In genomic region chrX:2889706-2890490, GRCh38 we compare ENCODE assay signal across 7 cellular contexts. TPM values are rescaled to one million over a fixed set of nuclear protein-coding genes. Genes with fewer than 3 reads are reported as not detected.
DNase-seq lines count a peak whose midpoint lies in the region; ATAC-seq and TF ChIP-seq lines count a peak whose summit lies in the region.
"Not testable (repeated sequence)": the region's sequence is repeated elsewhere in the genome, so short reads cannot be mapped to it uniquely, and the experiment has no call there.

No MANE protein-coding gene starts in this region.

- not testable (repeated sequence) for TF ChIP-seq POLR2A in sigmoid colon (IDR thresholded peaks at IDR 0.05)

- H3K4me3 Mint-ChIP-seq in T-helper 1 cell treated with Interleukin-12 subunit alpha and Interleukin-12 subunit beta and Interleukin-4 antibody, amounts not matched to agents 30 μg/mL and 1 μg/mL, for 36 hours = peak overlapping the region; percentile 75
- peak overlapping the region; percentile 76 for H3K4me3 Mint-ChIP-seq in memory B cell

- not testable (repeated sequence) for H3K27ac ChIP-seq in fibroblast of lung (ENCODE audit: insufficient read depth, low read length)
- H3K27ac ChIP-seq in sigmoid colon = peak overlapping the region in 2 of 4 donors; percentile 26 to 41

- not testable (repeated sequence) for H3K36me3 ChIP-seq in fibroblast of lung (ENCODE audit: control insufficient read depth, insufficient read depth, low read length); sigmoid colon

- H3K27ac Mint-ChIP-seq in T-helper 1 cell treated with Interleukin-12 subunit alpha and Interleukin-12 subunit beta and Interleukin-4 antibody, amounts not matched to agents 30 μg/mL and 1 μg/mL, for 36 hours; memory B cell: not testable (repeated sequence)

- peak overlapping the region; percentile 17 to 68 (median 52) for H3K4me3 ChIP-seq in fibroblast of lung (replicated peaks in 1 of 4; ENCODE audit: control extremely low read depth in 1 of 4, insufficient read depth in 1 of 4, low read depth in 3 of 4, low read length in 4 of 4)
- peak overlapping the region; percentile 30 to 48 (median 40) for H3K4me3 ChIP-seq in sigmoid colon

- H3K4me1 ChIP-seq in fibroblast of lung (ENCODE audit: control insufficient read depth, extremely low read depth, insufficient read depth, low read length) = not testable (repeated sequence)
- peaks cover 0 to 11% (median 5%) of the 10 kb centered on the region in 4 donors for H3K4me1 ChIP-seq in sigmoid colon

- TF ChIP-seq CTCF in fibroblast of lung (conservative IDR thresholded peaks at IDR 0.05 in 1 of 2, IDR thresholded peaks at IDR 0.05 in 1 of 2; ENCODE audit: low read depth in 1 of 2, low read length in 2 of 2) = peak in 1 of 2 donors; percentile 23
- not testable (repeated sequence) for TF ChIP-seq CTCF in sigmoid colon (IDR thresholded peaks at IDR 0.05)

- 26 to 32% methylated on average over 15 of the region's 15 CpGs for WGBS in sigmoid colon, 2 donors

- DNase-seq in ELR (ENCODE audit: low read depth) (peak; percentile 5), Kasumi-1 (lab: John Stamatoyannopoulos, UW) (peak; percentile 1 to 28), astrocyte of the hippocampus (ENCODE audit: low read depth, low spot score) (peak; percentile 17)
- not testable (repeated sequence) for DNase-seq in fibroblast of lung (ENCODE audit: low read depth in 2 of 2); memory B cell (ENCODE audit: low spot score in 2 of 2); sigmoid colon

- intact Hi-C loops in sigmoid colon (cut with DNase I) = loop anchor here (10.0 kb wide), 2 partner anchors 195 to 925 kb away; partner anchors contain the start of gene CD99

- peak overlapping the region; percentile 49 for H3K4me2 ChIP-seq in fibroblast of lung (ENCODE audit: extremely low read depth, insufficient read depth, low read length)

- not testable (repeated sequence) for H3K36me3 Mint-ChIP-seq in T-helper 1 cell treated with Interleukin-12 subunit alpha and Interleukin-12 subunit beta and Interleukin-4 antibody, amounts not matched to agents 30 μg/mL and 1 μg/mL, for 36 hours (ENCODE audit: low read depth); memory B cell

- not testable (repeated sequence) for H3K27me3 ChIP-seq in fibroblast of lung (ENCODE audit: control insufficient read depth, insufficient read depth, low read length); sigmoid colon

- peak overlapping the region; percentile 45 for H2AFZ ChIP-seq in fibroblast of lung (ENCODE audit: low read length)

- H4K20me1 ChIP-seq in fibroblast of lung (ENCODE audit: control insufficient read depth, extremely low read depth, insufficient read depth, low read length) = not testable (repeated sequence)

- H3K79me2 ChIP-seq in fibroblast of lung (ENCODE audit: control insufficient read depth, insufficient read depth, low read length) = not testable (repeated sequence)

- ATAC-seq in memory B cell (ENCODE audit: low read depth) = not testable (repeated sequence)

- TF ChIP-seq EP300 in sigmoid colon (IDR thresholded peaks at IDR 0.05) = not testable (repeated sequence)

- not testable (repeated sequence) for H3K9me3 Mint-ChIP-seq in T-helper 1 cell treated with Interleukin-12 subunit alpha and Interleukin-12 subunit beta and Interleukin-4 antibody, amounts not matched to agents 30 μg/mL and 1 μg/mL, for 36 hours; memory B cell

- H3K9ac ChIP-seq in fibroblast of lung (ENCODE audit: insufficient read depth, low read length) = not testable (repeated sequence)

- not testable (repeated sequence) for H3K9me3 ChIP-seq in fibroblast of lung (ENCODE audit: control insufficient read depth, insufficient read depth, low read depth, low read length); sigmoid colon

- H3K27me3 Mint-ChIP-seq in T-helper 1 cell treated with Interleukin-12 subunit alpha and Interleukin-12 subunit beta and Interleukin-4 antibody, amounts not matched to agents 30 μg/mL and 1 μg/mL, for 36 hours (ENCODE audit: low read depth); memory B cell: not testable (repeated sequence)

- H3K4me1 Mint-ChIP-seq in T-helper 1 cell treated with Interleukin-12 subunit alpha and Interleukin-12 subunit beta and Interleukin-4 antibody, amounts not matched to agents 30 μg/mL and 1 μg/mL, for 36 hours (ENCODE audit: low read depth) = peaks cover 15% of the 10 kb centered on the region
- not testable (repeated sequence) for H3K4me1 Mint-ChIP-seq in memory B cell

RNA-seq across cellular contexts. Expression of gene ARSD, which starts 39.2 kb away (rescaled TPM):
- 14.1 and 30.7 TPM in 2 replicates for total RNA-seq in fibroblast of lung
- polyA plus RNA-seq in fibroblast of lung = 7.5 and 9.1 TPM in 2 replicates
- 10.1 and 12.8 TPM in 2 replicates for polyA plus RNA-seq in fibroblast of lung (2012)
- 14.4 and 24.7 TPM in 2 replicates for polyA minus RNA-seq in fibroblast of lung (ENCODE audit: low replicate concordance)
- 10 to 100 TPM in 2 of 4 donors, 1 to 10 TPM in 2; 8.6 to 10.5 (median 9.7) TPM for total RNA-seq in sigmoid colon
- polyA plus RNA-seq in sigmoid colon = 10 to 100 TPM in 2 of 3 donors, 1 to 10 TPM in 1; 4.2 to 14.4 (median 11.0) TPM
